ENCODE assay signal across 29 cellular contexts in genomic region chr6:73614802-73615201, GRCh38.
"Had no signal": no experiment of that assay in that cellular context is flagged by ENCODE, and none has a peak within 500 bp of the region (broad histone marks: within the 10 kb centered on the region; RNA-seq: fewer than 3 reads in every experiment).

No MANE protein-coding gene starts in this region.

- H3K27me3 Mint-ChIP-seq: activated B cell treated with CpG ODN at 0.5 μM for 24 hours; activated CD4-positive, alpha-beta memory T cell treated with anti-CD3 and anti-CD28 coated beads, Interleukin-2, amount 10 ng/mL, durations not matched to agents 7 days and 5 days; activated CD4-positive, alpha-beta T cell treated with anti-CD3 and anti-CD28 coated beads, Interleukin-2, amount 10 ng/mL, durations not matched to agents 24 days and 14 days; activated naive CD4-positive, alpha-beta T cell treated with anti-CD3 and anti-CD28 coated beads, Interleukin-2, amount 10 ng/mL, durations not matched to agents 7 days and 5 days; activated naive CD8-positive, alpha-beta T cell treated with anti-CD3 and anti-CD28 coated beads, Interleukin-2, amount 10 ng/mL, durations not matched to agents 7 days and 5 days; activated T-cell treated with anti-CD3 and anti-CD28 coated beads, Interleukin-2, amount 50 U/mL, for 24 hours; brain had no signal

- H2AFZ ChIP-seq: hepatocyte had no signal

- H3K27me3 ChIP-seq: ascending aorta, breast epithelium, cardiac muscle cell, colonic mucosa, esophagus squamous epithelium, gastroesophageal sphincter, heart right ventricle, hepatocyte had no signal

- H3K4me3 Mint-ChIP-seq: activated B cell treated with CpG ODN at 0.5 μM for 24 hours; activated CD4-positive, alpha-beta memory T cell treated with anti-CD3 and anti-CD28 coated beads, Interleukin-2, amount 10 ng/mL, durations not matched to agents 7 days and 5 days; activated CD4-positive, alpha-beta T cell treated with anti-CD3 and anti-CD28 coated beads, Interleukin-2, amount 10 ng/mL, durations not matched to agents 24 days and 14 days; activated naive CD4-positive, alpha-beta T cell treated with anti-CD3 and anti-CD28 coated beads, Interleukin-2, amount 10 ng/mL, durations not matched to agents 7 days and 5 days; activated naive CD8-positive, alpha-beta T cell treated with anti-CD3 and anti-CD28 coated beads, Interleukin-2, amount 10 ng/mL, durations not matched to agents 7 days and 5 days; activated T-cell treated with anti-CD3 and anti-CD28 coated beads, Interleukin-2, amount 50 U/mL, for 24 hours; activated T-cell treated with anti-CD3 and anti-CD28 coated beads, Interleukin-2, amount 50 U/mL, for 72 hours; brain had no signal

- H3K4me2 ChIP-seq: hepatocyte had no signal

- H3K4me1 ChIP-seq: breast epithelium, colonic mucosa had no signal

- H3K27ac Mint-ChIP-seq: activated B cell treated with CpG ODN at 0.5 μM for 24 hours; activated CD4-positive, alpha-beta memory T cell treated with anti-CD3 and anti-CD28 coated beads, Interleukin-2, amount 10 ng/mL, durations not matched to agents 7 days and 5 days; activated CD4-positive, alpha-beta T cell treated with anti-CD3 and anti-CD28 coated beads, Interleukin-2, amount 10 ng/mL, durations not matched to agents 24 days and 14 days; activated naive CD4-positive, alpha-beta T cell treated with anti-CD3 and anti-CD28 coated beads, Interleukin-2, amount 10 ng/mL, durations not matched to agents 7 days and 5 days; activated naive CD8-positive, alpha-beta T cell treated with anti-CD3 and anti-CD28 coated beads, Interleukin-2, amount 10 ng/mL, durations not matched to agents 7 days and 5 days; activated T-cell treated with anti-CD3 and anti-CD28 coated beads, Interleukin-2, amount 50 U/mL, for 24 hours; activated T-cell treated with anti-CD3 and anti-CD28 coated beads, Interleukin-2, amount 50 U/mL, for 72 hours; brain had no signal

- H3K9me3 Mint-ChIP-seq: activated B cell treated with CpG ODN at 0.5 μM for 24 hours; activated CD4-positive, alpha-beta memory T cell treated with anti-CD3 and anti-CD28 coated beads, Interleukin-2, amount 10 ng/mL, durations not matched to agents 7 days and 5 days; activated CD4-positive, alpha-beta T cell treated with anti-CD3 and anti-CD28 coated beads, Interleukin-2, amount 10 ng/mL, durations not matched to agents 24 days and 14 days; activated naive CD4-positive, alpha-beta T cell treated with anti-CD3 and anti-CD28 coated beads, Interleukin-2, amount 10 ng/mL, durations not matched to agents 7 days and 5 days; activated naive CD4-positive, alpha-beta T cell treated with anti-CD3 and anti-CD28 coated beads, Interleukin-2, amount 50 U/mL, for 72 hours; activated naive CD8-positive, alpha-beta T cell treated with anti-CD3 and anti-CD28 coated beads, Interleukin-2, amount 10 ng/mL, durations not matched to agents 7 days and 5 days; activated T-cell treated with anti-CD3 and anti-CD28 coated beads, Interleukin-2, amount 50 U/mL, for 24 hours; activated T-cell treated with anti-CD3 and anti-CD28 coated beads, Interleukin-2, amount 50 U/mL, for 72 hours; brain had no signal

- H3K36me3 Mint-ChIP-seq: activated naive CD4-positive, alpha-beta T cell treated with anti-CD3 and anti-CD28 coated beads, Interleukin-2, amount 50 U/mL, for 72 hours; activated naive CD8-positive, alpha-beta T cell treated with anti-CD3 and anti-CD28 coated beads, Interleukin-2, amount 10 ng/mL, durations not matched to agents 7 days and 5 days had no signal

- H3K27ac ChIP-seq: ascending aorta, breast epithelium, cardiac muscle cell, colonic mucosa, epithelial cell of prostate, esophagus squamous epithelium, gastroesophageal sphincter, heart right ventricle, hepatocyte had no signal

- H3K4me3 ChIP-seq: ascending aorta, breast epithelium, cardiac muscle cell, colonic mucosa, esophagus squamous epithelium, gastroesophageal sphincter, heart right ventricle, hepatocyte had no signal

- DNase-seq: activated B cell treated with CpG ODN at 0.5 μM for 24 hours; activated CD4-positive, alpha-beta memory T cell treated with anti-CD3 and anti-CD28 coated beads, Interleukin-2, amount 10 ng/mL, durations not matched to agents 7 days and 5 days; activated CD4-positive, alpha-beta T cell treated with anti-CD3 and anti-CD28 coated beads, Interleukin-2, amount 10 ng/mL, durations not matched to agents 24 days and 14 days; activated CD4-positive, alpha-beta T cell treated with anti-CD3 and anti-CD28 coated beads, Interleukin-2, amount 50 U/mL, for 4 hours; activated CD8-positive, alpha-beta memory T cell treated with anti-CD3 and anti-CD28 coated beads, Interleukin-2, amount 50 U/mL, for 48 hours; activated gamma-delta T cell; activated naive CD4-positive, alpha-beta T cell; activated naive CD4-positive, alpha-beta T cell treated with anti-CD3 and anti-CD28 coated beads, Interleukin-2, amount 10 ng/mL, durations not matched to agents 7 days and 5 days; activated naive CD8-positive, alpha-beta T cell treated with anti-CD3 and anti-CD28 coated beads, Interleukin-2, amount 10 ng/mL, durations not matched to agents 7 days and 5 days; activated T-cell treated with anti-CD3 and anti-CD28 coated beads for 4 hours; activated T-cell treated with anti-CD3 and anti-CD28 coated beads, Interleukin-2, amount 50 U/mL, for 24 hours; activated T-cell treated with anti-CD3 and anti-CD28 coated beads, Interleukin-2, amount 50 U/mL, for 72 hours; central memory CD4-positive, alpha-beta T cell; cerebellar nuclear complex; colonic mucosa; effector CD8-positive, alpha-beta T cell; esophagus squamous epithelium; foreskin melanocyte; heart right ventricle; T-helper 2 cell had no signal

- H3K36me3 ChIP-seq: breast epithelium, cardiac muscle cell, colonic mucosa had no signal

- ATAC-seq: activated CD4-positive, CD25-positive, alpha-beta regulatory T cell treated with anti-CD3 and anti-CD28 coated beads, Interleukin-2, amount 50 U/mL, for 24 hours; activated naive CD4-positive, alpha-beta T cell treated with anti-CD3 and anti-CD28 coated beads, Interleukin-2, amount 50 U/mL, for 72 hours; activated T-cell treated with anti-CD3 and anti-CD28 coated beads, Interleukin-2, amount 50 U/mL, for 72 hours; gastroesophageal sphincter; heart right ventricle had no signal

- H3K4me1 Mint-ChIP-seq: activated naive CD4-positive, alpha-beta T cell treated with anti-CD3 and anti-CD28 coated beads, Interleukin-2, amount 10 ng/mL, durations not matched to agents 7 days and 5 days; brain had no signal

- H3K79me2 ChIP-seq: hepatocyte had no signal
